24 cellular contexts compared by ENCODE assay signal in the genomic region with DNA sequence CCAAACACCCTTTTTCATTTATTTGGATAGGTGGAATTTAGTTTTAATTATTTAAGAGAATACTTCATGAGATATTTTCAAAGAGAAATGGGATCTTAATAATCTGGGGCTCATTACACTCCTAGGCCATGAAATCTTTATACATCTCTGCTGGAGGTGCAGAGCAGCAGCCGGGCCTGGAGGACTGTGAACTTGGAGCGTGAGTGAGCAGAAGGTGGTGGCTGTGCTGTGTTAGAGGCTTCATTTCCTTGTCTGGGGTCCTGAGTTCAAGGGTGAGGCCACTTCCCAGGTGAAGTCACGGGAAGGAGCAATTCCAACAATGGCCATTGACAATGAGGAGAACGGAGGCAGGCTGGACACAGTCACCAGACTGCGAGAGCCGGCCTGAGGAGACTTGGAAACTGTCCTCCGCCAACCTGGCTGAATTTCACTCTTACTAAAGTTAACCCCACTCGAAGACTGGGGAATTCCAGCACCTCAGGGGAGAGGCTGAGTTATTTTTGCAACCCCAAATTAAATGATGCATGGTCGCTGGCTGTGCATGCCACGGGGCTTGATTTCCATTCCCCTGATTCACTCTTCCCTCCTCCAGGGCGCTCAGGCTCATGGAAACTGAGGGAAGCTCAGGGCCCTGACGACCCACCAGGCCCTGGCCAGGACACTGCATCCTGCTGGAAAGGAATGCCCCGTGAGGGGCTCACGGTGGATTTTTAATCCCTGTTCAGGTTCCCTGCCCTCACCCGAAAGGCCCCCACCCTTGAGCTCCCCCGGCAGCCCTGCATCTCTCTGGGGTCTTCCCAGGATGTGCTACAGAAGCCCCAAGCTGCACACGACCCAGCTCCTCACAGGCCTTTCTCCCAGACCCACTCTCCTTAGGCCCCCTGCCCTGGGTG. TPM values are rescaled to one million over a fixed set of nuclear protein-coding genes. Genes with fewer than 3 reads are reported as not detected.
DNase-seq lines count a peak whose midpoint lies in the region; ATAC-seq, FAIRE-seq and TF ChIP-seq lines count a peak whose summit lies in the region.
"Had no signal": no experiment of that assay in that cellular context is flagged by ENCODE, and none has a peak within 500 bp of the region (broad histone marks: within the 10 kb centered on the region; RNA-seq: fewer than 3 reads in every experiment).

No MANE protein-coding gene starts in this region.

- no peak overlapping the region for H3K4me3 ChIP-seq in kidney (ENCODE audit: low read length in 2 of 2)
- H3K4me3 ChIP-seq: adrenal gland, sigmoid colon had no signal

- H3K4me3 Mint-ChIP-seq in IgD-negative memory B cell = peak overlapping the region; percentile 6 to 87 (median 62)
- H3K4me3 Mint-ChIP-seq in stimulated activated naive CD8-positive, alpha-beta T cell treated with anti-CD3 and anti-CD28 coated beads, Interleukin-15, Interleukin-2, amounts not matched to agents 100 ng/mL and 50 ng/mL, for 24 hours = no peak overlapping the region
- H3K4me3 Mint-ChIP-seq: activated T-cell treated with anti-CD3 and anti-CD28 coated beads, Interleukin-2, amount 50 U/mL, for 4 hours; CD4-positive, CD25-positive, alpha-beta regulatory T cell; type B pancreatic cell had no signal

- no peaks in the 10 kb centered on the region for H3K4me1 ChIP-seq in kidney (ENCODE audit: control insufficient read depth in 1 of 2, insufficient read depth in 1 of 2, low read depth in 1 of 2, low read length in 2 of 2)
- H3K4me1 ChIP-seq: adrenal gland, sigmoid colon had no signal

- intact Hi-C loops in kidney (cut with DNase I) = no loop called here

- H3K27ac Mint-ChIP-seq in activated naive CD4-positive, alpha-beta T cell treated with anti-CD3 and anti-CD28 coated beads, Interleukin-2, amount 50 U/mL, for 72 hours = peak overlapping the region; percentile 30 to 88
- H3K27ac Mint-ChIP-seq in IgD-negative memory B cell = peak overlapping the region in 1 of 3 donors; percentile 80
- peak overlapping the region; percentile 41 for H3K27ac Mint-ChIP-seq in stimulated activated naive CD8-positive, alpha-beta T cell treated with anti-CD3 and anti-CD28 coated beads, Interleukin-15, Interleukin-2, amounts not matched to agents 100 ng/mL and 50 ng/mL, for 24 hours
- H3K27ac Mint-ChIP-seq: CD4-positive, CD25-positive, alpha-beta regulatory T cell; type B pancreatic cell had no signal

- no peaks in the 10 kb centered on the region for H3K9me3 ChIP-seq in kidney (ENCODE audit: control insufficient read depth in 1 of 2, low read length in 2 of 2)
- H3K9me3 ChIP-seq: adrenal gland, sigmoid colon had no signal

- H3K27me3 Mint-ChIP-seq in IgD-negative memory B cell = no peaks in the 10 kb centered on the region
- no peaks in the 10 kb centered on the region for H3K27me3 Mint-ChIP-seq in stimulated activated naive CD8-positive, alpha-beta T cell treated with anti-CD3 and anti-CD28 coated beads, Interleukin-15, Interleukin-2, amounts not matched to agents 100 ng/mL and 50 ng/mL, for 24 hours
- H3K27me3 Mint-ChIP-seq: CD4-positive, CD25-positive, alpha-beta regulatory T cell; type B pancreatic cell had no signal

- no peak for TF ChIP-seq CTCF in kidney (IDR thresholded peaks at IDR 0.05; ENCODE audit: borderline replicate concordance, extremely low read depth, insufficient read depth)

- no peak overlapping the region for H3K27ac ChIP-seq in kidney (ENCODE audit: low read depth in 2 of 2, low read length in 2 of 2)
- H3K27ac ChIP-seq: adrenal gland, sigmoid colon had no signal

- H3K36me3 Mint-ChIP-seq in activated naive CD4-positive, alpha-beta T cell treated with anti-CD3 and anti-CD28 coated beads, Interleukin-2, amount 50 U/mL, for 72 hours = no peaks in the 10 kb centered on the region
- peaks cover 2% of the 10 kb centered on the region for H3K36me3 Mint-ChIP-seq in IgD-negative memory B cell
- H3K36me3 Mint-ChIP-seq in stimulated activated naive CD8-positive, alpha-beta T cell treated with anti-CD3 and anti-CD28 coated beads, Interleukin-15, Interleukin-2, amounts not matched to agents 100 ng/mL and 50 ng/mL, for 24 hours (ENCODE audit: low read depth) = no peaks in the 10 kb centered on the region
- H3K36me3 Mint-ChIP-seq: CD4-positive, CD25-positive, alpha-beta regulatory T cell; type B pancreatic cell had no signal

- H3K36me3 ChIP-seq in kidney (ENCODE audit: control insufficient read depth in 1 of 2, insufficient read depth in 2 of 2, low read length in 2 of 2) = no peaks in the 10 kb centered on the region
- H3K36me3 ChIP-seq: adrenal gland, sigmoid colon had no signal

- DNase-seq in activated naive CD4-positive, alpha-beta T cell treated with anti-CD3 and anti-CD28 coated beads, Interleukin-2, amount 50 U/mL, for 72 hours (ENCODE audit: low spot score in 2 of 2) = no peak
- DNase-seq in activated naive CD4-positive, alpha-beta T cell treated with anti-CD3 and anti-CD28 coated beads, Interleukin-2, amount 50 U/mL, for 16 hours = no peak
- DNase-seq in kidney (no peak), HCEC 1CT (no peak)
- DNase-seq in stimulated activated naive CD4-positive, alpha-beta T cell (lab: John Stamatoyannopoulos, UW) = no peak
- DNase-seq: activated CD4-positive, alpha-beta T cell treated with anti-CD3 and anti-CD28 coated beads, Interleukin-2, amount 50 U/mL, for 4 hours; activated T-cell treated with anti-CD3 and anti-CD28 coated beads, Interleukin-2, amount 50 U/mL, for 4 hours; adrenal gland; caudate nucleus; CD4-positive, CD25-positive, alpha-beta regulatory T cell; DMS79; effector memory CD4-positive, alpha-beta T cell; kidney glomerular epithelial cell; NCI-H1930; NCI-H526 treated with DMSO at 0.1 percent for 48 hours; OCI-M1; sigmoid colon; stimulated activated CD4-positive, alpha-beta T cell treated with anti-CD3 and anti-CD28 coated beads, Interleukin-4, amount 100 ng/mL, for 1 hour; stimulated activated CD8-positive, alpha-beta memory T cell treated with anti-CD3 and anti-CD28 coated beads, Interleukin-4, amount 100 ng/mL, for 48 hours had no signal

- peaks cover 31 to 35% (median 33%) of the 10 kb centered on the region in 3 donors for H3K4me1 Mint-ChIP-seq in IgD-negative memory B cell
- H3K4me1 Mint-ChIP-seq in stimulated activated naive CD8-positive, alpha-beta T cell treated with anti-CD3 and anti-CD28 coated beads, Interleukin-15, Interleukin-2, amounts not matched to agents 100 ng/mL and 50 ng/mL, for 24 hours (ENCODE audit: low read depth) = peaks cover 15% of the 10 kb centered on the region

- H3K9ac ChIP-seq in kidney (ENCODE audit: low read length in 2 of 2) = no peak overlapping the region

- FAIRE-seq in kidney (lab: Jason Lieb, UNC) = no peak
- FAIRE-seq: A204.1 had no signal

- no peak for ATAC-seq in activated naive CD4-positive, alpha-beta T cell treated with anti-CD3 and anti-CD28 coated beads, Interleukin-2, amount 50 U/mL, for 72 hours
- peak; percentile 50 for ATAC-seq in GM21381 (IDR thresholded peaks at IDR 0.05; ENCODE audit: unreplicated experiment)
- ATAC-seq: activated T-cell treated with anti-CD3 and anti-CD28 coated beads, Interleukin-2, amount 50 U/mL, for 4 hours had no signal

- no peaks in the 10 kb centered on the region for H3K9me3 Mint-ChIP-seq in activated naive CD4-positive, alpha-beta T cell treated with anti-CD3 and anti-CD28 coated beads, Interleukin-2, amount 50 U/mL, for 72 hours
- H3K9me3 Mint-ChIP-seq in IgD-negative memory B cell = no peaks in the 10 kb centered on the region
- no peaks in the 10 kb centered on the region for H3K9me3 Mint-ChIP-seq in stimulated activated naive CD8-positive, alpha-beta T cell treated with anti-CD3 and anti-CD28 coated beads, Interleukin-15, Interleukin-2, amounts not matched to agents 100 ng/mL and 50 ng/mL, for 24 hours
- H3K9me3 Mint-ChIP-seq: activated T-cell treated with anti-CD3 and anti-CD28 coated beads, Interleukin-2, amount 50 U/mL, for 4 hours; CD4-positive, CD25-positive, alpha-beta regulatory T cell; type B pancreatic cell had no signal

RNA-seq across cellular contexts. Expression of gene TRAF3, which starts 22.6 kb away (rescaled TPM):
- 10 to 100 TPM; 54.9 to 97.0 TPM for total RNA-seq in activated naive CD4-positive, alpha-beta T cell treated with anti-CD3 and anti-CD28 coated beads, Interleukin-2, amount 50 U/mL, for 72 hours
- polyA plus RNA-seq in IgD-negative memory B cell (35.3 TPM), kidney (ENCODE audit: insufficient read depth, low read depth, low replicate concordance) (5.2 TPM)
- total RNA-seq in kidney = 35.4 TPM
